10 cellular contexts compared by ENCODE assay signal in the genomic region with DNA sequence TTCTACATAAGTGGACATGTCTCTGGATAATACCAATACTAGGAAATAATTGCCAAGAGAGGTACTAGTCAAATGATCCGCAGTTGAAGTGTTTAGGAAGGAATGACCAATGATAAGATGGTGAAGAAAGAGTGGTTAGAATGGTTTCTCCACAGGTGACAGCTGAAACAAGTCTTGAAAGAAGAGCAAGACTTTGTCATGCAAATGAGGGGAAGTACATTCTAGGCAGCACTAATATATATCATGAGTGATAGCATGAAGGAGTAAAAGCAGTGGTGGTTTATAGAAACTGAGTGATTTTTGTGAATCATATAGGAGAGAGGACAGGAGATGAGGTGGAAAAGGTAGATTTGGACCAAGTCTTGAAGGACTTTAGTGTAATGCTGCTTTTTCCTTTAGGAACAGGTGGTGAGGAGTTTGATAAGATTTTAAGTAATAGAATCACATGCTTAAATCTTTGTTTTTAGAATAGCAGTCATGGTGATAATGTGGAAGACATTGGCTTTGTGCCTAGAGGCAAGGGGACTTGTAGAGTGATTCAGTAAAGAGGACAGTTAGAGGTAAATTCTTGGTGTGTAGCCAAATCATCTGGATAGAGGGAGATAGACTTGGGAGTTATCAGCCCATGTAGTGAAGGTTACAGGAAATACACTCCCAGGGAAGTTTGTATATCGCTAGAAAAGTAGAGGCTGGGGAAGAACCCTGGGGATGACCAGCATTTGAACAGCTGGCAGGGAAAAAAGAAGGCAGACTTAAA. TPM values are rescaled to one million over a fixed set of nuclear protein-coding genes. Genes with fewer than 3 reads are reported as not detected.
DNase-seq lines count a peak whose midpoint lies in the region; ATAC-seq and TF ChIP-seq lines count a peak whose summit lies in the region.
"Had no signal": no experiment of that assay in that cellular context is flagged by ENCODE, and none has a peak within 500 bp of the region (broad histone marks: within the 10 kb centered on the region; RNA-seq: fewer than 3 reads in every experiment).

No MANE protein-coding gene starts in this region.

- H3K4me1 ChIP-seq in mammary epithelial cell (ENCODE audit: insufficient read depth, low read length), result peaks cover 29% of the 10 kb centered on the region
- H3K4me1 ChIP-seq in breast epithelium, result no peaks in the 10 kb centered on the region
- peaks cover 38% of the 10 kb centered on the region for H3K4me1 ChIP-seq in CD4-positive, alpha-beta memory T cell (ENCODE audit: insufficient read depth, low read length)

- WGBS in mammary epithelial cell (ENCODE audit: low coverage, missing lambda C conversion rate), result 100% methylated on average over 2 of the region's 2 CpGs

- H3K9ac ChIP-seq in mammary epithelial cell (ENCODE audit: insufficient read depth, low read length), result no peak overlapping the region

- dilution Hi-C loops in mammary epithelial cell (cut with HindIII; ENCODE audit: low sequenced_read_pairs), result no loop called here

- no peak for TF ChIP-seq POLR2A in breast epithelium (IDR thresholded peaks at IDR 0.05)

- H3K27me3 Mint-ChIP-seq in stimulated activated naive CD8-positive, alpha-beta T cell treated with anti-CD3 and anti-CD28 coated beads, Interleukin-15, amount 100 ng/mL, for 72 hours, result no peaks in the 10 kb centered on the region
- H3K27me3 Mint-ChIP-seq in CD4-positive, alpha-beta memory T cell, result no peaks in the 10 kb centered on the region
- no peaks in the 10 kb centered on the region for H3K27me3 Mint-ChIP-seq in glutamatergic neuron (ENCODE audit: unreplicated experiment)

- in situ Hi-C loops in mammary epithelial cell (cut with MboI; ENCODE audit: low sequenced_read_pairs in 2 of 2), result no loop called here

- CTCF ChIA-PET in mammary epithelial cell (lab: Charles Lee; ENCODE audit: low non-redundant PET), result no interaction called here
- CTCF ChIA-PET in CD4-positive, alpha-beta memory T cell (lab: Charles Lee; ENCODE audit: partially characterized antibody), result no interaction called here

- H3K4me3 Mint-ChIP-seq in stimulated activated naive CD8-positive, alpha-beta T cell treated with anti-CD3 and anti-CD28 coated beads, Interleukin-15, amount 100 ng/mL, for 72 hours, result no peak overlapping the region
- H3K4me3 Mint-ChIP-seq in CD4-positive, alpha-beta memory T cell, result no peak overlapping the region
- no peak overlapping the region for H3K4me3 Mint-ChIP-seq in glutamatergic neuron (ENCODE audit: unreplicated experiment)

- H3K9me3 ChIP-seq in mammary epithelial cell (replicated peaks; ENCODE audit: insufficient read depth, low read length) (no peaks in the 10 kb centered on the region), breast epithelium (no peaks in the 10 kb centered on the region)
- H3K9me3 ChIP-seq in CD4-positive, alpha-beta memory T cell (ENCODE audit: control insufficient read depth in 1 of 2, low read length in 2 of 2), result no peaks in the 10 kb centered on the region
- H3K9me3 ChIP-seq: spleen had no signal

- no TSS peak for BruUV-seq in mammary epithelial cell (replicated peaks; lab: Mats Ljungman, UMichigan)

- ATAC-seq in HG02884 (IDR thresholded peaks at IDR 0.05; ENCODE audit: unreplicated experiment), result peak; percentile 96
- peak; percentile 99 for ATAC-seq in stimulated activated naive CD8-positive, alpha-beta T cell treated with anti-CD3 and anti-CD28 coated beads, Interleukin-15, amount 100 ng/mL, for 72 hours

- H3K36me3 ChIP-seq in mammary epithelial cell (ENCODE audit: insufficient read depth, low read length) (no peaks in the 10 kb centered on the region), breast epithelium (no peaks in the 10 kb centered on the region)
- no peaks in the 10 kb centered on the region for H3K36me3 ChIP-seq in CD4-positive, alpha-beta memory T cell (ENCODE audit: insufficient read depth, low read length)
- H3K36me3 ChIP-seq: spleen had no signal

- H4K20me1 ChIP-seq in mammary epithelial cell (ENCODE audit: insufficient read depth, low read length), result no peaks in the 10 kb centered on the region

- intact Hi-C loops in mammary epithelial cell (cut with micrococcal nuclease), result no loop called here
- intact Hi-C loops in breast epithelium (cut with DNase I; ENCODE audit: low total_unique reads), result no loop called here
- intact Hi-C loops in CD4-positive, alpha-beta memory T cell (cut with micrococcal nuclease), result no loop called here

- H3K27me3 ChIP-seq in mammary epithelial cell (ENCODE audit: insufficient read depth, low read length), result no peaks in the 10 kb centered on the region
- no peaks in the 10 kb centered on the region for H3K27me3 ChIP-seq in breast epithelium
- H3K27me3 ChIP-seq in CD4-positive, alpha-beta memory T cell (ENCODE audit: insufficient read depth, low read length), result no peaks in the 10 kb centered on the region
- H3K27me3 ChIP-seq: spleen had no signal

- POLR2A ChIA-PET in CD4-positive, alpha-beta memory T cell (lab: Charles Lee; ENCODE audit: partially characterized antibody), result no interaction called here

- TF ChIP-seq CTCF in mammary epithelial cell (conservative IDR thresholded peaks at IDR 0.05 in 1 of 2, IDR thresholded peaks at IDR 0.05 in 1 of 2; ENCODE audit: extremely low read depth in 1 of 2, insufficient read depth in 1 of 2, low read depth in 1 of 2, low read length in 2 of 2), result no peak
- no peak for TF ChIP-seq CTCF in breast epithelium (IDR thresholded peaks at IDR 0.05)
- TF ChIP-seq CTCF in glutamatergic neuron (IDR thresholded peaks at IDR 0.05; ENCODE audit: partially characterized antibody, unreplicated experiment), result no peak

- H3K4me2 ChIP-seq in mammary epithelial cell (ENCODE audit: insufficient read depth, low read depth, low read length), result no peak overlapping the region

- no peaks in the 10 kb centered on the region for H3K9me3 Mint-ChIP-seq in stimulated activated naive CD8-positive, alpha-beta T cell treated with anti-CD3 and anti-CD28 coated beads, Interleukin-15, amount 100 ng/mL, for 72 hours
- H3K9me3 Mint-ChIP-seq in CD4-positive, alpha-beta memory T cell, result no peaks in the 10 kb centered on the region
- no peaks in the 10 kb centered on the region for H3K9me3 Mint-ChIP-seq in glutamatergic neuron (ENCODE audit: unreplicated experiment)

- H3K27ac Mint-ChIP-seq in stimulated activated naive CD8-positive, alpha-beta T cell treated with anti-CD3 and anti-CD28 coated beads, Interleukin-15, amount 100 ng/mL, for 72 hours, result no peak overlapping the region
- no peak overlapping the region for H3K27ac Mint-ChIP-seq in CD4-positive, alpha-beta memory T cell
- no peak overlapping the region for H3K27ac Mint-ChIP-seq in glutamatergic neuron (ENCODE audit: unreplicated experiment)

- H3K36me3 Mint-ChIP-seq in CD4-positive, alpha-beta memory T cell, result peaks cover 0 to 6% of the 10 kb centered on the region in 2 donors
- H3K36me3 Mint-ChIP-seq in glutamatergic neuron (ENCODE audit: unreplicated experiment), result no peaks in the 10 kb centered on the region

- H3K27ac ChIP-seq in mammary epithelial cell (ENCODE audit: insufficient read depth, low read depth, low read length) (no peak overlapping the region), breast epithelium (no peak overlapping the region)
- no peak overlapping the region for H3K27ac ChIP-seq in CD4-positive, alpha-beta memory T cell (ENCODE audit: low read depth, low read length)
- H3K27ac ChIP-seq: C4-2B had no signal

- H3K79me2 ChIP-seq in mammary epithelial cell (ENCODE audit: insufficient read depth, low read length), result peaks cover 95% of the 10 kb centered on the region

- peaks cover 18% of the 10 kb centered on the region for H3K4me1 Mint-ChIP-seq in stimulated activated naive CD8-positive, alpha-beta T cell treated with anti-CD3 and anti-CD28 coated beads, Interleukin-15, amount 100 ng/mL, for 72 hours
- peaks cover 20 to 27% (median 24%) of the 10 kb centered on the region in 4 donors for H3K4me1 Mint-ChIP-seq in CD4-positive, alpha-beta memory T cell
- H3K4me1 Mint-ChIP-seq in glutamatergic neuron (ENCODE audit: low read depth, unreplicated experiment), result no peaks in the 10 kb centered on the region

- H3K4me3 ChIP-seq in mammary epithelial cell (replicated peaks in 1 of 3; ENCODE audit: insufficient read depth in 1 of 3, low read depth in 2 of 3, low read length in 3 of 3), result no peak overlapping the region
- H3K4me3 ChIP-seq in breast epithelium, result no peak overlapping the region
- no peak overlapping the region for H3K4me3 ChIP-seq in CD4-positive, alpha-beta memory T cell (ENCODE audit: low read length in 2 of 2)
- H3K4me3 ChIP-seq: spleen had no signal

- peak; percentile 37 for DNase-seq in mammary epithelial cell
- no peak for DNase-seq in breast epithelium (ENCODE audit: low spot score in 2 of 2)
- peak; percentile 66 for DNase-seq in RPMI7951 (ENCODE audit: low read depth)
- no peak for DNase-seq in stimulated activated naive CD8-positive, alpha-beta T cell treated with anti-CD3 and anti-CD28 coated beads, Interleukin-15, amount 100 ng/mL, for 72 hours
- no peak for DNase-seq in CD4-positive, alpha-beta memory T cell
- no peak for DNase-seq in NCI-H1105 (lab: John Stamatoyannopoulos, UW)
- DNase-seq in glutamatergic neuron, result no peak
- DNase-seq: spleen had no signal

- no peak overlapping the region for H2AFZ ChIP-seq in mammary epithelial cell (ENCODE audit: low read depth, low read length)

RNA-seq across cellular contexts. Expression of a gene that starts 31.9 kb away (rescaled TPM):
- total RNA-seq in mammary epithelial cell (100 to 1,000 TPM in 1 of 2 donors, 10 to 100 TPM in 1; 96.4 to 126 TPM), breast epithelium (100 to 1,000 TPM in 1 of 3 donors, 10 to 100 TPM in 2; 41.3 to 105 (median 83.6) TPM), glutamatergic neuron (ENCODE audit: unreplicated experiment) (52.0 TPM)
- polyA plus RNA-seq in mammary epithelial cell, result 31.9 TPM
- 137 TPM for polyA minus RNA-seq in mammary epithelial cell
- 38.9 and 48.4 TPM in 2 replicates for total RNA-seq in RPMI7951 (2014; rRNA removed; shearing (Covaris generic))
- total RNA-seq in CD4-positive, alpha-beta memory T cell, result 10 to 100 TPM; 58.6 to 69.0 TPM
- 10 to 100 TPM; 17.5 to 27.4 TPM for polyA plus RNA-seq in CD4-positive, alpha-beta memory T cell

Comparison
In these comparisons a context has a peak if more than half of its experiments do, and no peak if none do; other contexts are left out.
1. DNase-seq: peak in mammary epithelial cell (single experiment) and RPMI7951 (single experiment); none in breast epithelium (0 of 2), stimulated activated naive CD8-positive, alpha-beta T cell treated with anti-CD3 and anti-CD28 coated beads, Interleukin-15, amount 100 ng/mL, for 72 hours (0 of 2), CD4-positive, alpha-beta memory T cell (0 of 5), NCI-H1105 (single experiment) and glutamatergic neuron (single experiment).